ENCODE assay signal across 11 cellular contexts in the genomic region with DNA sequence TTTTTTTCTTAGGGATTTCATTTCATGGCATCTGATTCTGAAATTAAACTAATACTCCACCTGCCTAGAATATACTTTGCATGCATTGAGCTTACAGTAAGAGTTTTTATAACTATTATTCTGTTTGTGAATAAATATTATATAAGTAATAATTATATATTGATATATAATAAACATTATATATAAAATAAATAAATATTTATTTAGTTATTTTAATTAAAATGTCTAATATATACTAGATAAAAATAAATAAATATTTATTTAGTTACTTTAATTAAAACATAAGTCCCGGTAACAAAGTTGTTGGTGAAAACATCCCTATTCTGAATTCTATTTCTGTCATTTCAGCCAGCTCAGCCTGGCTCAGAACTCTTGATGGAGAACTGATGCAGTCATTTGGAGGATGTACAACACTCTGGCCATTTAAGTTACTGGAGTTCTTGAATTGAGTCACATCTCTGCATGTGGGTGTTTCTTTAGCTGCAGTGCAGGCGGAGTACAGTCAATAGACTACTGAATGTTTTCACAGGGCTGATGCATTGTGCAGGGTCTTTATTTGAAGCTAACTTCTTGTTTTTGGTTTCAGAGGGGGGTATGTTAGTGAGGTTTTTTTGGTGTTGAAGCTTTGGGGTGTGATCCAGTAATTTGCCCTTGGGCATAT.
DNase-seq lines count a peak whose midpoint lies in the region; ATAC-seq lines count a peak whose summit lies in the region.
"Had no signal": no experiment of that assay in that cellular context is flagged by ENCODE, and none has a peak within 500 bp of the region (broad histone marks: within the 10 kb centered on the region; RNA-seq: fewer than 3 reads in every experiment).

No MANE protein-coding gene starts in this region.

- no peak overlapping the region for H3K4me3 Mint-ChIP-seq in activated T-helper 17 cell treated with anti-CD3 and anti-CD28 coated beads, Interleukin-2, amount 50 U/mL, for 72 hours
- no peak overlapping the region for H3K4me3 Mint-ChIP-seq in activated T-cell treated with anti-CD3 and anti-CD28 coated beads, Interleukin-2, amount 50 U/mL, for 4 hours
- H3K4me3 Mint-ChIP-seq: CD4-positive, CD25-positive, alpha-beta regulatory T cell; naive B cell had no signal

- H3K4me1 Mint-ChIP-seq in activated T-helper 17 cell treated with anti-CD3 and anti-CD28 coated beads, Interleukin-2, amount 50 U/mL, for 72 hours: no peaks in the 10 kb centered on the region
- no peaks in the 10 kb centered on the region for H3K4me1 Mint-ChIP-seq in activated T-cell treated with anti-CD3 and anti-CD28 coated beads, Interleukin-2, amount 50 U/mL, for 4 hours (ENCODE audit: low read depth)
- H3K4me1 Mint-ChIP-seq: CD4-positive, CD25-positive, alpha-beta regulatory T cell had no signal

- ATAC-seq in GM18519 (IDR thresholded peaks at IDR 0.05; ENCODE audit: low FRiP score, unreplicated experiment) (peak; percentile 96), GM21619 (IDR thresholded peaks at IDR 0.05; ENCODE audit: unreplicated experiment) (peak; percentile 77), HG03175 (IDR thresholded peaks at IDR 0.05; ENCODE audit: unreplicated experiment) (peak; percentile 95)
- peak; percentile 31 for ATAC-seq in activated T-helper 17 cell treated with anti-CD3 and anti-CD28 coated beads, Interleukin-2, amount 50 U/mL, for 72 hours (replicated peaks)
- no peak for ATAC-seq in activated T-cell treated with anti-CD3 and anti-CD28 coated beads, Interleukin-2, amount 50 U/mL, for 4 hours

- DNase-seq in mesenteric fat pad (ENCODE audit: low spot score) (no peak), DMS53 (lab: John Stamatoyannopoulos, UW) (no peak), NK-92 (lab: John Stamatoyannopoulos, UW; ENCODE audit: unreplicated experiment) (no peak)
- no peak for DNase-seq in activated T-cell treated with anti-CD3 and anti-CD28 coated beads, Interleukin-2, amount 50 U/mL, for 4 hours
- DNase-seq: CD4-positive, CD25-positive, alpha-beta regulatory T cell; naive B cell; NCI-H446 had no signal

- H3K9me3 Mint-ChIP-seq in activated T-helper 17 cell treated with anti-CD3 and anti-CD28 coated beads, Interleukin-2, amount 50 U/mL, for 72 hours: peaks cover 22% of the 10 kb centered on the region
- H3K9me3 Mint-ChIP-seq in activated T-cell treated with anti-CD3 and anti-CD28 coated beads, Interleukin-2, amount 50 U/mL, for 4 hours: peaks cover 16% of the 10 kb centered on the region

- no peaks in the 10 kb centered on the region for H3K27me3 Mint-ChIP-seq in activated T-helper 17 cell treated with anti-CD3 and anti-CD28 coated beads, Interleukin-2, amount 50 U/mL, for 72 hours
- H3K27me3 Mint-ChIP-seq in activated T-cell treated with anti-CD3 and anti-CD28 coated beads, Interleukin-2, amount 50 U/mL, for 4 hours (ENCODE audit: low read depth): no peaks in the 10 kb centered on the region
- H3K27me3 Mint-ChIP-seq: CD4-positive, CD25-positive, alpha-beta regulatory T cell; naive B cell had no signal

- no peak overlapping the region for H3K27ac Mint-ChIP-seq in activated T-helper 17 cell treated with anti-CD3 and anti-CD28 coated beads, Interleukin-2, amount 50 U/mL, for 72 hours
- H3K27ac Mint-ChIP-seq: CD4-positive, CD25-positive, alpha-beta regulatory T cell had no signal

- no peaks in the 10 kb centered on the region for H3K36me3 Mint-ChIP-seq in activated T-helper 17 cell treated with anti-CD3 and anti-CD28 coated beads, Interleukin-2, amount 50 U/mL, for 72 hours (ENCODE audit: low read depth)
- no peaks in the 10 kb centered on the region for H3K36me3 Mint-ChIP-seq in activated T-cell treated with anti-CD3 and anti-CD28 coated beads, Interleukin-2, amount 50 U/mL, for 4 hours (ENCODE audit: insufficient read depth)
- H3K36me3 Mint-ChIP-seq: CD4-positive, CD25-positive, alpha-beta regulatory T cell had no signal

Comparison
In these comparisons a context has a peak if more than half of its experiments do, and no peak if none do; other contexts are left out.
1. ATAC-seq: peak in GM18519 (single experiment), GM21619 (single experiment), HG03175 (single experiment) and activated T-helper 17 cell treated with anti-CD3 and anti-CD28 coated beads, Interleukin-2, amount 50 U/mL, for 72 hours (single experiment); none in activated T-cell treated with anti-CD3 and anti-CD28 coated beads, Interleukin-2, amount 50 U/mL, for 4 hours (0 of 2).